Comparison of ENCODE assay signal across 21 cellular contexts in the genomic region with DNA sequence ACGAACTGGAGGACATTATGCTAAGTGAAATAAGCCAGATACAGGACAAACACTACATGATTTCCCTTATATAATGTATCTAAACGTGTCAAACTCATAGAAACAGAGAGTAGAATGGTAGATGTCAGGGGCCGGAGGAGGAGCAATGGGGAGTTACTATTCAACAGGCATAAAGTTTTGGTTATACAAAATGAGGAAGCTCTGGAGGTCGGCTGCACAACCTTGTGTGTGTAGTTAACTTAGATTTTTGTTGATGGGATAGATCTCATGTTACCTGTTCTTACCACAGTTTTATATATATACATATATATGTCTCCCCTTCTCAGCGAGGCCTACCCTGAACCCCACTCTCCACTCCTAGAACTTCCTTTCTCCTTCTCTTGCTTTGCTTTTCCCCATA. TPM values are rescaled to one million over a fixed set of nuclear protein-coding genes. Genes with fewer than 3 reads are reported as not detected.
DNase-seq lines count a peak whose midpoint lies in the region; ATAC-seq, FAIRE-seq and TF ChIP-seq lines count a peak whose summit lies in the region.
"Had no signal": no experiment of that assay in that cellular context is flagged by ENCODE, and none has a peak within 500 bp of the region (broad histone marks: within the 10 kb centered on the region; RNA-seq: fewer than 3 reads in every experiment).

No MANE protein-coding gene starts in this region.

- no peak for TF ChIP-seq CTCF in HFFc6 (IDR thresholded peaks at IDR 0.05)
- no peak for TF ChIP-seq CTCF in astrocyte (IDR thresholded peaks at IDR 0.05; ENCODE audit: insufficient read depth, low read depth, low read length)
- TF ChIP-seq CTCF in nephron progenitor cell (IDR thresholded peaks at IDR 0.05): no peak
- no peak for TF ChIP-seq CTCF in upper lobe of right lung (IDR thresholded peaks at IDR 0.05)

- H3K4me1 ChIP-seq in astrocyte (ENCODE audit: insufficient read depth, low read length) (no peaks in the 10 kb centered on the region), upper lobe of right lung (peaks cover 3% of the 10 kb centered on the region)
- H3K4me1 ChIP-seq: Peyer's patch had no signal

- ATAC-seq in upper lobe of right lung (no peak), GM18909 (IDR thresholded peaks at IDR 0.05; ENCODE audit: poor library complexity, unreplicated experiment) (no peak), GM21423 (IDR thresholded peaks at IDR 0.05; ENCODE audit: unreplicated experiment) (no peak)
- ATAC-seq: HCT116 had no signal

- H3K9me3 ChIP-seq in astrocyte (ENCODE audit: insufficient read depth, low read depth, low read length) (no peaks in the 10 kb centered on the region), upper lobe of right lung (no peaks in the 10 kb centered on the region)
- H3K9me3 ChIP-seq: Peyer's patch had no signal

- H3K36me3 Mint-ChIP-seq in HFFc6 (ENCODE audit: low read depth) (0 out of 2 replicates have a peak, but pooled peaks cover under 1% of the 10 kb centered on the region), astrocyte (ENCODE audit: low read depth, unreplicated experiment) (no peaks in the 10 kb centered on the region), nephron progenitor cell (ENCODE audit: low read depth) (no peaks in the 10 kb centered on the region)
- H3K36me3 Mint-ChIP-seq: CD4-positive, CD25-positive, alpha-beta regulatory T cell had no signal

- H3K9me3 Mint-ChIP-seq in HFFc6 (no peaks in the 10 kb centered on the region), astrocyte (ENCODE audit: unreplicated experiment) (no peaks in the 10 kb centered on the region), nephron progenitor cell (peaks cover under 1% of the 10 kb centered on the region)

- H3K4me1 Mint-ChIP-seq in HFFc6 (ENCODE audit: low read depth) (peaks cover 31% of the 10 kb centered on the region), astrocyte (ENCODE audit: low read depth, unreplicated experiment) (peaks cover 13% of the 10 kb centered on the region), nephron progenitor cell (peaks cover 15% of the 10 kb centered on the region)
- H3K4me1 Mint-ChIP-seq: B cell; CD4-positive, CD25-positive, alpha-beta regulatory T cell had no signal

- no peaks in the 10 kb centered on the region for H3K27me3 Mint-ChIP-seq in HFFc6 (ENCODE audit: insufficient read depth)
- no peaks in the 10 kb centered on the region for H3K27me3 Mint-ChIP-seq in astrocyte (ENCODE audit: low read depth, unreplicated experiment)
- no peaks in the 10 kb centered on the region for H3K27me3 Mint-ChIP-seq in nephron progenitor cell (ENCODE audit: low read depth, poor library complexity)
- H3K27me3 Mint-ChIP-seq: B cell; CD4-positive, CD25-positive, alpha-beta regulatory T cell had no signal

- H3K27me3 ChIP-seq in astrocyte (ENCODE audit: insufficient read depth, low read length): no peaks in the 10 kb centered on the region
- H3K27me3 ChIP-seq in upper lobe of right lung: no peaks in the 10 kb centered on the region
- H3K27me3 ChIP-seq: Peyer's patch had no signal

- H2AFZ ChIP-seq in astrocyte (ENCODE audit: low read depth, low read length): no peak overlapping the region

- no peak overlapping the region; the same call in 1 of the 2 replicates for H3K4me3 Mint-ChIP-seq in HFFc6
- no peak overlapping the region for H3K4me3 Mint-ChIP-seq in astrocyte (ENCODE audit: unreplicated experiment)
- no peak overlapping the region for H3K4me3 Mint-ChIP-seq in nephron progenitor cell
- H3K4me3 Mint-ChIP-seq: B cell; CD4-positive, CD25-positive, alpha-beta regulatory T cell had no signal

- no peaks in the 10 kb centered on the region for H4K20me1 ChIP-seq in astrocyte (ENCODE audit: insufficient read depth, low read length)

- H3K9ac ChIP-seq in astrocyte (ENCODE audit: low read length): no peak overlapping the region

- no peak overlapping the region for H3K27ac ChIP-seq in astrocyte (ENCODE audit: low read depth, low read length)
- H3K27ac ChIP-seq in upper lobe of right lung: peak overlapping the region; percentile 60

- H3K36me3 ChIP-seq in astrocyte (ENCODE audit: insufficient read depth, low read length) (no peaks in the 10 kb centered on the region), upper lobe of right lung (no peaks in the 10 kb centered on the region)
- H3K36me3 ChIP-seq: Peyer's patch had no signal

- FAIRE-seq in astrocyte (lab: Jason Lieb, UNC): no peak
- FAIRE-seq: G401.6, GM19239 had no signal

- H3K4me2 ChIP-seq in astrocyte (ENCODE audit: low read length): peak overlapping the region; percentile 31

- H3K4me3 ChIP-seq in astrocyte (ENCODE audit: insufficient read depth, low read depth, low read length) (no peak overlapping the region), upper lobe of right lung (no peak overlapping the region)
- H3K4me3 ChIP-seq: Peyer's patch had no signal

- intact Hi-C loops in upper lobe of right lung (cut with DNase I): no loop called here

- H3K27ac Mint-ChIP-seq in HFFc6 (peak overlapping the region; percentile 88), astrocyte (ENCODE audit: unreplicated experiment) (peak overlapping the region; percentile 70), nephron progenitor cell (peak overlapping the region; percentile 43)
- H3K27ac Mint-ChIP-seq: B cell; CD4-positive, CD25-positive, alpha-beta regulatory T cell had no signal

- DNase-seq in HFFc6: no peak
- DNase-seq in astrocyte (ENCODE audit: low read depth): no peak
- no peak for DNase-seq in nephron progenitor cell
- DNase-seq in upper lobe of right lung: no peak
- DNase-seq in GF-D8 (lab: John Stamatoyannopoulos, UW): no peak
- DNase-seq: CD4-positive, CD25-positive, alpha-beta regulatory T cell; COR-L47; GOT3; KBM-7; MV-4-11; NCI-H187; NCI-H2107; NCI-H510A treated with DMSO at 0.1 percent for 48 hours; Peyer's patch had no signal

- no peaks in the 10 kb centered on the region for H3K79me2 ChIP-seq in astrocyte (ENCODE audit: insufficient read depth, low read length)

RNA-seq across cellular contexts. Expression of a gene that starts 22.4 kb away (rescaled TPM):
- total RNA-seq in HFFc6 (2021; fragmentation: NEBNext Ultra II Directional; extraction: Animal tissue kit (Norgen Biotek cat#: 25700)): not detected
- total RNA-seq in astrocyte (not detected in 2 replicates), upper lobe of right lung (not detected)
- total RNA-seq: B cell; CD4-positive, CD25-positive, alpha-beta regulatory T cell; Peyer's patch; SK-MEL-5 had no signal
